27 cellular contexts compared by ENCODE assay signal in genomic region chr18:7146067-7146466, GRCh38. TPM values are rescaled to one million over a fixed set of nuclear protein-coding genes. Genes with fewer than 3 reads are reported as not detected.
"Had no signal": no experiment of that assay in that cellular context is flagged by ENCODE, and none has a peak within 500 bp of the region (broad histone marks: within the 10 kb centered on the region; RNA-seq: fewer than 3 reads in every experiment).

No MANE protein-coding gene starts in this region.

- H3K4me1 ChIP-seq: esophagus squamous epithelium, gastroesophageal sphincter, lower lobe of right lung, pancreas, psoas muscle, right atrium auricular region, spleen, upper lobe of right lung had no signal

- H3K27me3 ChIP-seq: esophagus squamous epithelium, gastroesophageal sphincter, right atrium auricular region, spleen, upper lobe of right lung had no signal

- H3K4me1 Mint-ChIP-seq: activated naive CD8-positive, alpha-beta T cell treated with anti-CD3 and anti-CD28 coated beads, Interleukin-2, amount 50 U/mL, for 24 hours; natural killer cell had no signal

- H3K27ac Mint-ChIP-seq: activated CD8-positive, alpha-beta T cell treated with anti-CD3 and anti-CD28 coated beads, Interleukin-2, amount 10 ng/mL, durations not matched to agents 7 days and 5 days; activated naive CD8-positive, alpha-beta T cell treated with anti-CD3 and anti-CD28 coated beads, Interleukin-2, amount 50 U/mL, for 24 hours; activated T-helper 1 cell treated with anti-CD3 and anti-CD28 coated beads, Interleukin-12 subunit alpha, Interleukin-12 subunit beta, Interleukin-2, Interleukin-4 antibody, amounts not matched to agents 30 ng/mL and 10 ng/mL and 1 ng/mL, durations not matched to agents 14 hours and 24 hours and 36 hours; brain; natural killer cell; T-helper 2 cell treated with Interferon-gamma antibody and Interleukin-4, amounts not matched to agents 5 μg/mL and 100 μg/mL, for 36 hours had no signal

- H3K4me3 Mint-ChIP-seq: activated CD8-positive, alpha-beta T cell treated with anti-CD3 and anti-CD28 coated beads, Interleukin-2, amount 10 ng/mL, durations not matched to agents 7 days and 5 days; activated naive CD8-positive, alpha-beta T cell treated with anti-CD3 and anti-CD28 coated beads, Interleukin-2, amount 50 U/mL, for 24 hours; activated T-helper 1 cell treated with anti-CD3 and anti-CD28 coated beads, Interleukin-12 subunit alpha, Interleukin-12 subunit beta, Interleukin-2, Interleukin-4 antibody, amounts not matched to agents 30 ng/mL and 10 ng/mL and 1 ng/mL, durations not matched to agents 14 hours and 24 hours and 36 hours; brain; natural killer cell; T-helper 2 cell treated with Interferon-gamma antibody and Interleukin-4, amounts not matched to agents 5 μg/mL and 100 μg/mL, for 36 hours had no signal

- H3K36me3 ChIP-seq: esophagus squamous epithelium, gastroesophageal sphincter, lower lobe of right lung, pancreas, right atrium auricular region, spleen, thoracic aorta, upper lobe of right lung had no signal

- H3K27ac ChIP-seq: esophagus squamous epithelium, gastroesophageal sphincter, lower lobe of right lung, pancreas, psoas muscle, right atrium auricular region, spleen, thoracic aorta, upper lobe of right lung, VCaP had no signal

- H3K36me3 Mint-ChIP-seq: brain, natural killer cell had no signal

- H3K27me3 Mint-ChIP-seq: activated naive CD8-positive, alpha-beta T cell treated with anti-CD3 and anti-CD28 coated beads, Interleukin-2, amount 50 U/mL, for 24 hours had no signal

- H3K9me3 ChIP-seq: esophagus squamous epithelium, gastroesophageal sphincter, lower lobe of right lung, pancreas, psoas muscle, right atrium auricular region, thoracic aorta, upper lobe of right lung had no signal

- H3K4me3 ChIP-seq: esophagus squamous epithelium, gastroesophageal sphincter, lower lobe of right lung, pancreas, psoas muscle, right atrium auricular region, spleen, thoracic aorta, upper lobe of right lung had no signal

- DNase-seq: activated CD4-positive, alpha-beta T cell treated with anti-CD3 and anti-CD28 coated beads, Interleukin-2, amount 50 U/mL, for 1 hour; activated CD8-positive, alpha-beta T cell treated with anti-CD3 and anti-CD28 coated beads, Interleukin-2, amount 10 ng/mL, durations not matched to agents 7 days and 5 days; activated gamma-delta T cell; activated naive CD4-positive, alpha-beta T cell treated with anti-CD3 and anti-CD28 coated beads, Interleukin-2, amount 50 U/mL, for 16 hours; activated naive CD8-positive, alpha-beta T cell treated with anti-CD3 and anti-CD28 coated beads, Interleukin-2, amount 50 U/mL, for 24 hours; central memory CD4-positive, alpha-beta T cell; dermis blood vessel endothelial cell; effector CD8-positive, alpha-beta T cell; esophagus squamous epithelium; head of caudate nucleus; lower lobe of right lung; midbrain; natural killer cell; pancreas; psoas muscle; spleen; stimulated activated CD4-positive, alpha-beta T cell treated with anti-CD3 and anti-CD28 coated beads, Interleukin-4, amount 100 ng/mL, for 24 hours; stimulated activated naive CD4-positive, alpha-beta T cell treated with Interleukin-2 at 50 U/mL for 16 hours; upper lobe of right lung had no signal

- FAIRE-seq: islet of Langerhans, pancreas had no signal

RNA-seq across cellular contexts. Expression of gene LAMA1, which starts 28.5 kb away (rescaled TPM):
- total RNA-seq: activated CD8-positive, alpha-beta T cell treated with anti-CD3 and anti-CD28 coated beads, Interleukin-2, amount 10 ng/mL, durations not matched to agents 7 days and 5 days; activated T-helper 1 cell treated with anti-CD3 and anti-CD28 coated beads, Interleukin-12 subunit alpha, Interleukin-12 subunit beta, Interleukin-2, Interleukin-4 antibody, amounts not matched to agents 30 ng/mL and 10 ng/mL and 1 ng/mL, durations not matched to agents 14 hours and 24 hours and 36 hours; natural killer cell had no signal
